26 cellular contexts compared by ENCODE assay signal in genomic region chr20:53778041-53778516, GRCh38.
DNase-seq lines count a peak whose midpoint lies in the region; ATAC-seq and TF ChIP-seq lines count a peak whose summit lies in the region.
"Had no signal": no experiment of that assay in that cellular context is flagged by ENCODE, and none has a peak within 500 bp of the region (broad histone marks: within the 10 kb centered on the region; RNA-seq: fewer than 3 reads in every experiment).

No MANE protein-coding gene starts in this region.

- H3K27ac Mint-ChIP-seq in glutamatergic neuron (ENCODE audit: unreplicated experiment): no peak overlapping the region
- H3K27ac Mint-ChIP-seq: activated CD8-positive, alpha-beta memory T cell treated with anti-CD3 and anti-CD28 coated beads, Interleukin-2, amount 10 ng/mL, durations not matched to agents 7 days and 5 days; CD8-positive, alpha-beta T cell; endodermal cell; mesothelial cell of epicardium; natural killer cell had no signal

- H3K4me1 ChIP-seq in mammary epithelial cell (ENCODE audit: insufficient read depth, low read length) (peaks cover 21% of the 10 kb centered on the region), stomach (peaks cover 0 to 17% (median 7%) of the 10 kb centered on the region in 4 donors)

- no peak for TF ChIP-seq EP300 in stomach (IDR thresholded peaks at IDR 0.05)

- TF ChIP-seq POLR2A in lower leg skin (IDR thresholded peaks at IDR 0.05): no peak
- no peak for TF ChIP-seq POLR2A in stomach (IDR thresholded peaks at IDR 0.05)

- H3K9me3 Mint-ChIP-seq in glutamatergic neuron (ENCODE audit: unreplicated experiment): no peaks in the 10 kb centered on the region
- H3K9me3 Mint-ChIP-seq: CD8-positive, alpha-beta T cell; endodermal cell; IgD-negative memory B cell; mesothelial cell of epicardium; natural killer cell had no signal

- no peak overlapping the region for H3K4me3 Mint-ChIP-seq in glutamatergic neuron (ENCODE audit: unreplicated experiment)
- H3K4me3 Mint-ChIP-seq: activated CD8-positive, alpha-beta memory T cell treated with anti-CD3 and anti-CD28 coated beads, Interleukin-2, amount 10 ng/mL, durations not matched to agents 7 days and 5 days; CD8-positive, alpha-beta T cell; endodermal cell; IgD-negative memory B cell; mesothelial cell of epicardium; natural killer cell; T-helper 17 cell had no signal

- no peaks in the 10 kb centered on the region for H3K27me3 ChIP-seq in mammary epithelial cell (ENCODE audit: insufficient read depth, low read length)
- no peaks in the 10 kb centered on the region for H3K27me3 ChIP-seq in stomach

- no peak overlapping the region for H3K4me2 ChIP-seq in mammary epithelial cell (ENCODE audit: insufficient read depth, low read depth, low read length)

- H3K4me1 Mint-ChIP-seq in glutamatergic neuron (ENCODE audit: low read depth, unreplicated experiment): no peaks in the 10 kb centered on the region
- H3K4me1 Mint-ChIP-seq: activated CD8-positive, alpha-beta memory T cell treated with anti-CD3 and anti-CD28 coated beads, Interleukin-2, amount 10 ng/mL, durations not matched to agents 7 days and 5 days; natural killer cell; T-helper 17 cell had no signal

- intact Hi-C loops in Right ventricle myocardium superior (cut with DNase I) (no loop called here), cardiac septum (cut with DNase I) (loop anchor here (10.0 kb wide), 1 partner anchor 47 kb away; no protein-coding TSS in a partner anchor), mammary epithelial cell (cut with micrococcal nuclease) (no loop called here), lower leg skin (cut with DNase I; ENCODE audit: low total_unique reads) (no loop called here), stomach (cut with DNase I; ENCODE audit: low total_unique reads) (no loop called here)

- peak; percentile 75 for ATAC-seq in Right ventricle myocardium superior (ENCODE audit: poor library complexity)
- ATAC-seq in HG03432 (IDR thresholded peaks at IDR 0.05; ENCODE audit: unreplicated experiment): no peak
- ATAC-seq: activated CD8-positive, alpha-beta memory T cell treated with anti-CD3 and anti-CD28 coated beads, Interleukin-2, amount 10 ng/mL, durations not matched to agents 7 days and 5 days; CD8-positive, alpha-beta T cell; natural killer cell; T-helper 17 cell had no signal

- H3K27ac ChIP-seq in mammary epithelial cell (ENCODE audit: insufficient read depth, low read depth, low read length) (no peak overlapping the region), stomach (peak overlapping the region in 4 of 5 donors; percentile 12 to 39 (median 32))
- H3K27ac ChIP-seq: SK-N-MC had no signal

- H3K9me3 ChIP-seq in mammary epithelial cell (replicated peaks; ENCODE audit: insufficient read depth, low read length) (no peaks in the 10 kb centered on the region), stomach (no peaks in the 10 kb centered on the region)

- H3K4me3 ChIP-seq in mammary epithelial cell (replicated peaks in 1 of 3; ENCODE audit: insufficient read depth in 1 of 3, low read depth in 2 of 3, low read length in 3 of 3): no peak overlapping the region
- no peak overlapping the region for H3K4me3 ChIP-seq in lower leg skin (ENCODE audit: low read depth, poor library complexity, severe bottlenecking)
- H3K4me3 ChIP-seq in stomach: no peak overlapping the region
- H3K4me3 ChIP-seq: SK-N-MC had no signal

- peaks cover 1% of the 10 kb centered on the region for H3K27me3 Mint-ChIP-seq in glutamatergic neuron (ENCODE audit: unreplicated experiment)
- H3K27me3 Mint-ChIP-seq: activated CD8-positive, alpha-beta memory T cell treated with anti-CD3 and anti-CD28 coated beads, Interleukin-2, amount 10 ng/mL, durations not matched to agents 7 days and 5 days; IgD-negative memory B cell; T-helper 17 cell had no signal

- H2AFZ ChIP-seq in mammary epithelial cell (ENCODE audit: low read depth, low read length): peak overlapping the region; percentile 52

- 20% methylated on average over 8 of the region's 9 CpGs for WGBS in mammary epithelial cell (ENCODE audit: low coverage, missing lambda C conversion rate)
- WGBS in lower leg skin, 2 donors: 51 to 52% methylated on average over 9 of the region's 9 CpGs
- 45 to 78% (median 48%) methylated on average over 6 to 9 of the region's 9 CpGs for WGBS in stomach, 5 donors

- H3K79me2 ChIP-seq in mammary epithelial cell (ENCODE audit: insufficient read depth, low read length): no peaks in the 10 kb centered on the region

- dilution Hi-C loops in mammary epithelial cell (cut with HindIII; ENCODE audit: low sequenced_read_pairs): no loop called here

- no peak overlapping the region for H3K9ac ChIP-seq in mammary epithelial cell (ENCODE audit: insufficient read depth, low read length)

- no peak for DNase-seq in Right ventricle myocardium superior
- no peak for DNase-seq in cardiac septum (ENCODE audit: low spot score)
- DNase-seq in mammary epithelial cell: no peak
- DNase-seq in lower leg skin (ENCODE audit: low spot score in 2 of 2): peak; percentile 66 to 82
- peak; percentile 85 for DNase-seq in stomach
- no peak for DNase-seq in cerebellum (ENCODE audit: low spot score)
- DNase-seq in glutamatergic neuron: no peak
- DNase-seq: activated CD4-positive, alpha-beta T cell treated with anti-CD3 and anti-CD28 coated beads, Interleukin-2, amount 50 U/mL, for 1 hour; activated CD8-positive, alpha-beta memory T cell treated with anti-CD3 and anti-CD28 coated beads, Interleukin-2, amount 10 ng/mL, durations not matched to agents 7 days and 5 days; activated naive CD4-positive, alpha-beta T cell treated with anti-CD3 and anti-CD28 coated beads, Interleukin-2, amount 50 U/mL, for 16 hours; AML-193; amygdala; CD8-positive, alpha-beta T cell; cortex of kidney; DMS153; endodermal cell; MM.1S; natural killer cell; NCI-H1436; NCI-H2171; NCI-H524; T-helper 17 cell had no signal

- H3K36me3 ChIP-seq in mammary epithelial cell (ENCODE audit: insufficient read depth, low read length): no peaks in the 10 kb centered on the region
- no peaks in the 10 kb centered on the region for H3K36me3 ChIP-seq in stomach

- no TSS peak for BruUV-seq in mammary epithelial cell (replicated peaks; lab: Mats Ljungman, UMichigan)

- CTCF ChIA-PET in mammary epithelial cell (lab: Charles Lee; ENCODE audit: low non-redundant PET): interaction anchor here (0.6 kb wide), 1 partner anchor 129 kb away, joined by 4 read pairs; no protein-coding TSS in a partner anchor

- TF ChIP-seq CTCF in mammary epithelial cell (conservative IDR thresholded peaks at IDR 0.05 in 1 of 2, IDR thresholded peaks at IDR 0.05 in 1 of 2; ENCODE audit: extremely low read depth in 1 of 2, insufficient read depth in 1 of 2, low read depth in 1 of 2, low read length in 2 of 2) (no peak), lower leg skin (IDR thresholded peaks at IDR 0.05) (no peak), stomach (IDR thresholded peaks at IDR 0.05) (no peak), glutamatergic neuron (IDR thresholded peaks at IDR 0.05; ENCODE audit: partially characterized antibody, unreplicated experiment) (no peak)

- no peaks in the 10 kb centered on the region for H4K20me1 ChIP-seq in mammary epithelial cell (ENCODE audit: insufficient read depth, low read length)

- H3K36me3 Mint-ChIP-seq in glutamatergic neuron (ENCODE audit: unreplicated experiment): no peaks in the 10 kb centered on the region
- H3K36me3 Mint-ChIP-seq: activated CD8-positive, alpha-beta memory T cell treated with anti-CD3 and anti-CD28 coated beads, Interleukin-2, amount 10 ng/mL, durations not matched to agents 7 days and 5 days; CD8-positive, alpha-beta T cell; IgD-negative memory B cell; mesothelial cell of epicardium; natural killer cell had no signal

- in situ Hi-C loops in mammary epithelial cell (cut with MboI; ENCODE audit: low sequenced_read_pairs in 2 of 2): no loop called here

Comparison
In these comparisons a context has a peak if more than half of its experiments do, and no peak if none do; other contexts are left out.
1. DNase-seq: peak in lower leg skin (2 of 2) and stomach (single experiment); none in Right ventricle myocardium superior (single experiment), cardiac septum (single experiment), mammary epithelial cell (single experiment), cerebellum (single experiment) and glutamatergic neuron (single experiment).